ENCODE assay signal across 6 cellular contexts in the genomic region with DNA sequence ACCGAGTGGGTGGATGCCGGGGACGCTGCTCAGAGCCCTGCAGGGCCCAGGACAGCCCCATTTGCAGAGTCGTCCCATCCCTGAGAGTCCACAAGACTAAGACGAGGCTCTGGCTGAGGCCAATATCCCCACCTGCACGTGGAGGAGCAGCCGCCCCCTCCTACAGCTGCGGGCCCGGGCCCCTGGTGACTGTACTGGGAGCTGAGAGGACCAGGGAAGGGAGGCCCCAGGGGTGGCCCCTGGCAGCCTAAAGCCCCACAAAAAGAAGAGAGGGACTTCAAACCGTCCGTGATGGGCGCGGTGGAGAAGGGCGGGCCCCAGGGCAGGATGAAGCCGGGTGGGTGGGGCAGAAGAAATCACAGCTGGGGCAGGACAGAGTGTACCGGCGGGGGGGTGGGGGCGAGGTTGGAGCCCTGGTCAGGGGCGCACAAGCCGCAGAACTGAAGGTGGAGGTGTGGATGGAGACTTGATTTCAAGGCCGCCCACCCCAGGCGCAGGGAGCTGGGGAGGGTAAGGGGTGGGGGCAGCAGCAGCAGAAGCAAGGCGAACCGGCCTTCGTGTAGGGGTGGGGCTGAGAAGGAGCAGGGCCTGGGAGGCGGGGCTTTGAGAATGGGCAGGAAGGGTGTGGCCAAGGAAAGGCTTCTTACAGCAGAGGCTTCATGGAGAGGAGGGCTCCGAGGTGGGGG.
DNase-seq lines count a peak whose midpoint lies in the region; ATAC-seq lines count a peak whose summit lies in the region.

No MANE protein-coding gene starts in this region.

- no peaks in the 10 kb centered on the region for H3K9me3 Mint-ChIP-seq in T-helper 1 cell treated with Interleukin-12 subunit alpha and Interleukin-12 subunit beta and Interleukin-4 antibody, amounts not matched to agents 30 μg/mL and 1 μg/mL, for 36 hours

- peak overlapping the region; percentile 77 for H3K4me3 Mint-ChIP-seq in T-helper 1 cell treated with Interleukin-12 subunit alpha and Interleukin-12 subunit beta and Interleukin-4 antibody, amounts not matched to agents 30 μg/mL and 1 μg/mL, for 36 hours

- H3K27me3 ChIP-seq in duodenal mucosa (ENCODE audit: control insufficient read depth in 1 of 2, insufficient read depth in 2 of 2, low read length in 2 of 2), result no peaks in the 10 kb centered on the region

- H3K27ac Mint-ChIP-seq in T-helper 1 cell treated with Interleukin-12 subunit alpha and Interleukin-12 subunit beta and Interleukin-4 antibody, amounts not matched to agents 30 μg/mL and 1 μg/mL, for 36 hours, result peak overlapping the region; percentile 86

- H3K9ac ChIP-seq in duodenal mucosa (ENCODE audit: low read depth in 1 of 2, low read length in 2 of 2), result no peak overlapping the region

- H3K4me1 ChIP-seq in duodenal mucosa (ENCODE audit: control insufficient read depth in 1 of 2, insufficient read depth in 2 of 2, low read length in 2 of 2), result peaks cover 0 to 4% of the 10 kb centered on the region in 2 donors

- H3K4me1 Mint-ChIP-seq in T-helper 1 cell treated with Interleukin-12 subunit alpha and Interleukin-12 subunit beta and Interleukin-4 antibody, amounts not matched to agents 30 μg/mL and 1 μg/mL, for 36 hours (ENCODE audit: low read depth), result peaks cover 5% of the 10 kb centered on the region

- peaks cover 12% of the 10 kb centered on the region for H3K36me3 Mint-ChIP-seq in T-helper 1 cell treated with Interleukin-12 subunit alpha and Interleukin-12 subunit beta and Interleukin-4 antibody, amounts not matched to agents 30 μg/mL and 1 μg/mL, for 36 hours (ENCODE audit: low read depth)

- peak; percentile 39 for ATAC-seq in GM21367 (IDR thresholded peaks at IDR 0.05; ENCODE audit: unreplicated experiment)
- no peak for ATAC-seq in GM21529 (IDR thresholded peaks at IDR 0.05; ENCODE audit: unreplicated experiment)

- H3K27me3 Mint-ChIP-seq in T-helper 1 cell treated with Interleukin-12 subunit alpha and Interleukin-12 subunit beta and Interleukin-4 antibody, amounts not matched to agents 30 μg/mL and 1 μg/mL, for 36 hours (ENCODE audit: low read depth), result no peaks in the 10 kb centered on the region

- H3K9me3 ChIP-seq in duodenal mucosa (ENCODE audit: control insufficient read depth in 1 of 2, low read length in 2 of 2), result no peaks in the 10 kb centered on the region

- H3K36me3 ChIP-seq in duodenal mucosa (ENCODE audit: control insufficient read depth in 1 of 2, insufficient read depth in 2 of 2, low read length in 2 of 2), result peaks cover 19 to 50% of the 10 kb centered on the region in 2 donors

- H3K4me3 ChIP-seq in duodenal mucosa (ENCODE audit: low read depth in 1 of 2, low read length in 2 of 2), result no peak overlapping the region

- peak; percentile 72 to 77 (median 76) for DNase-seq in stimulated activated CD4-positive, alpha-beta T cell treated with anti-CD3 and anti-CD28 coated beads, Interleukin-12 subunit alpha, Interleukin-12 subunit beta, amount 100 ng/mL, for 48 hours (ENCODE audit: low read depth in 2 of 3, low spot score in 1 of 3)
- no peak for DNase-seq in nucleus accumbens (lab: John Stamatoyannopoulos, UW)

- peak overlapping the region; percentile 56 for H3K27ac ChIP-seq in duodenal mucosa (ENCODE audit: low read depth, low read length)

Comparison
In these comparisons a context has a peak if more than half of its experiments do, and no peak if none do; other contexts are left out.
1. DNase-seq: peak in stimulated activated CD4-positive, alpha-beta T cell treated with anti-CD3 and anti-CD28 coated beads, Interleukin-12 subunit alpha, Interleukin-12 subunit beta, amount 100 ng/mL, for 48 hours (3 of 3); none in nucleus accumbens (0 of 56).